ENCODE assay signal across 11 cellular contexts in the genomic region with DNA sequence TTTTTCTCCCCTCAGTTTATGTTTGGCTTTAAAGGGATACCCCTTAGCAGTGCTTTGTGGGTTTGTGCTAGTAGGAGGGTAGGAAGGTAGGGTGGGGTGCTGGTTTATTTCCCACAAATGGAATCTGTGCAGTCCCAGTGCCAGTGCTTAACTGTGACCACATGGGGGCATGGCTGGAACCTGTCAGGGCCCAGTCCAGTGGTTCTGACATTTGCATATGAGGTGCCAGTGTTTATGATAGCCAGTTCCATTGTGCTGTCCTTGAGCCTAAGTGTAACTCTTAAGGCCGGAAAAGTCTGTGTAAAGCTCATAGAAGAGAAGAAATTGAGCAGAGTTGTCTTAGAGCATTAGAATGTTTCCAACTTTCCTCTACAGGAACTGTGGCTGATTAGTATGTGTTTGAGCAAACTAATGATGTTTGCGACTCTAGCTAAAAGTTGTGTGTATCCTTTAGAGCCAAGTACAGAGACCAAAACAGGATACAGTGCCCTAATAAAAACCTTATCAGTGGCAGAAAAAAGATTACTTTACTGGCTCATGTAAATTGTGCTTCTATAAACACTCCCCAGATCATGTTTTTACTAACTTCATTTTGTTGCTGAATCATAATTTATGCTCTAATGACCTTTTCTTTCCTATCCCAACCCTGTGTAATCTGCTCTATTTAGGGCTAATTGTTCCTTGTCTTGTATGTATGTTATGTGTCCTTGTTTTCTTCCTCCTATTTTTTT. TPM values are rescaled to one million over a fixed set of nuclear protein-coding genes. Genes with fewer than 3 reads are reported as not detected.
DNase-seq lines count a peak whose midpoint lies in the region; ATAC-seq and TF ChIP-seq lines count a peak whose summit lies in the region.
"Had no signal": no experiment of that assay in that cellular context is flagged by ENCODE, and none has a peak within 500 bp of the region (broad histone marks: within the 10 kb centered on the region; RNA-seq: fewer than 3 reads in every experiment).

No MANE protein-coding gene starts in this region.

- H3K4me1 ChIP-seq in ACC112 (ENCODE audit: control insufficient read depth, insufficient read depth, low read length, unreplicated experiment): peaks cover 31% of the 10 kb centered on the region
- H3K4me1 ChIP-seq in lower lobe of right lung: peaks cover 23% of the 10 kb centered on the region

- peaks cover 2% of the 10 kb centered on the region for H3K27me3 Mint-ChIP-seq in activated CD4-positive, alpha-beta memory T cell treated with anti-CD3 and anti-CD28 coated beads, Interleukin-2, amount 10 ng/mL, durations not matched to agents 7 days and 5 days

- H3K27ac Mint-ChIP-seq in activated CD4-positive, alpha-beta memory T cell treated with anti-CD3 and anti-CD28 coated beads, Interleukin-2, amount 10 ng/mL, durations not matched to agents 7 days and 5 days: no peak overlapping the region

- TF ChIP-seq CTCF in LNCAP (IDR thresholded peaks at IDR 0.05) (peak; percentile 42; the same call in 1 of the 2 replicates), choroid plexus epithelial cell (conservative IDR thresholded peaks at IDR 0.05; ENCODE audit: low read depth, low read length) (peak; percentile 29), lower lobe of right lung (IDR thresholded peaks at IDR 0.05) (peak; percentile 27)

- peaks cover under 1% of the 10 kb centered on the region for H3K36me3 Mint-ChIP-seq in activated CD4-positive, alpha-beta memory T cell treated with anti-CD3 and anti-CD28 coated beads, Interleukin-2, amount 10 ng/mL, durations not matched to agents 7 days and 5 days (ENCODE audit: low read depth)

- no peak overlapping the region for H3K4me3 ChIP-seq in ACC112 (ENCODE audit: low read depth, low read length)
- H3K4me3 ChIP-seq in choroid plexus epithelial cell (ENCODE audit: low read depth, low read length): no peak overlapping the region
- no peak overlapping the region for H3K4me3 ChIP-seq in lower lobe of right lung

- H2AFZ ChIP-seq in ACC112 (ENCODE audit: low read length, unreplicated experiment): no peak overlapping the region

- POLR2A ChIA-PET in activated CD4-positive, alpha-beta memory T cell treated with anti-CD3 and anti-CD28 coated beads, Interleukin-2, amount 10 ng/mL, durations not matched to agents 7 days and 5 days (lab: Charles Lee): no interaction called here

- H3K4me1 Mint-ChIP-seq in activated CD4-positive, alpha-beta memory T cell treated with anti-CD3 and anti-CD28 coated beads, Interleukin-2, amount 10 ng/mL, durations not matched to agents 7 days and 5 days: peaks cover 9% of the 10 kb centered on the region

- DNase-seq in choroid plexus epithelial cell (ENCODE audit: low read depth) (no peak), lower lobe of right lung (no peak), NOMO-1 treated with DMSO at 0.1 percent for 48 hours (lab: John Stamatoyannopoulos, UW; ENCODE audit: unreplicated experiment) (no peak), MV-4-11 (lab: John Stamatoyannopoulos, UW) (no peak)
- DNase-seq in activated CD4-positive, alpha-beta memory T cell treated with anti-CD3 and anti-CD28 coated beads, Interleukin-2, amount 10 ng/mL, durations not matched to agents 7 days and 5 days: no peak
- DNase-seq: activated CD4-positive, alpha-beta T cell treated with anti-CD3 and anti-CD28 coated beads, Interleukin-2, amount 50 U/mL, for 48 hours; NCI-H524 had no signal

- peak in 1 of 2 donors; percentile 42 for ATAC-seq in lower lobe of right lung
- no peak for ATAC-seq in GM18873 (IDR thresholded peaks at IDR 0.05; ENCODE audit: low FRiP score, unreplicated experiment)

- H3K36me3 ChIP-seq in ACC112 (ENCODE audit: insufficient read depth, low read length): no peaks in the 10 kb centered on the region
- H3K36me3 ChIP-seq in lower lobe of right lung: no peaks in the 10 kb centered on the region

- H3K9me3 Mint-ChIP-seq in activated CD4-positive, alpha-beta memory T cell treated with anti-CD3 and anti-CD28 coated beads, Interleukin-2, amount 10 ng/mL, durations not matched to agents 7 days and 5 days: no peaks in the 10 kb centered on the region
- H3K9me3 Mint-ChIP-seq: central memory CD8-positive, alpha-beta T cell had no signal

- H3K79me2 ChIP-seq in ACC112 (ENCODE audit: control insufficient read depth, insufficient read depth, low read length, unreplicated experiment): peaks cover 23% of the 10 kb centered on the region

- no peaks in the 10 kb centered on the region for H3K9me3 ChIP-seq in lower lobe of right lung

- CTCF ChIA-PET in activated CD4-positive, alpha-beta memory T cell treated with anti-CD3 and anti-CD28 coated beads, Interleukin-2, amount 10 ng/mL, durations not matched to agents 7 days and 5 days (lab: Charles Lee): interaction anchor here (1.0 kb wide), 1 partner anchor 43 kb away, joined by 3 read pairs; no protein-coding TSS in a partner anchor

- H3K27me3 ChIP-seq in ACC112 (ENCODE audit: insufficient read depth, low read length) (no peaks in the 10 kb centered on the region), lower lobe of right lung (ENCODE audit: low read depth) (no peaks in the 10 kb centered on the region)

- H3K27ac ChIP-seq in ACC112 (ENCODE audit: low read depth, low read length): peak overlapping the region; percentile 26; the same call in 1 of the 2 replicates
- peak overlapping the region; percentile 16 for H3K27ac ChIP-seq in lower lobe of right lung

- H3K4me3 Mint-ChIP-seq in activated CD4-positive, alpha-beta memory T cell treated with anti-CD3 and anti-CD28 coated beads, Interleukin-2, amount 10 ng/mL, durations not matched to agents 7 days and 5 days: no peak overlapping the region

- intact Hi-C loops in lower lobe of right lung (cut with DNase I): no loop called here

RNA-seq across cellular contexts. Expression of gene DIXDC1, which starts 38.1 kb away (rescaled TPM):
- total RNA-seq in lower lobe of right lung: 13.2 TPM
- 1 to 10 TPM; 5.6 to 7.4 TPM for total RNA-seq in activated CD4-positive, alpha-beta memory T cell treated with anti-CD3 and anti-CD28 coated beads, Interleukin-2, amount 10 ng/mL, durations not matched to agents 7 days and 5 days

RNA-seq across cellular contexts. Expression of gene DLAT, which starts 50.0 kb away (rescaled TPM):
- 26.1 TPM for total RNA-seq in lower lobe of right lung
- total RNA-seq in activated CD4-positive, alpha-beta memory T cell treated with anti-CD3 and anti-CD28 coated beads, Interleukin-2, amount 10 ng/mL, durations not matched to agents 7 days and 5 days: 10 to 100 TPM; 26.2 to 26.7 TPM

RNA-seq across cellular contexts. Expression of gene C11orf52, which starts 56.5 kb away (rescaled TPM):
- 14.6 TPM for total RNA-seq in lower lobe of right lung
- not detected for total RNA-seq in activated CD4-positive, alpha-beta memory T cell treated with anti-CD3 and anti-CD28 coated beads, Interleukin-2, amount 10 ng/mL, durations not matched to agents 7 days and 5 days

Comparison
In these comparisons a context has a peak if more than half of its experiments do, and no peak if none do; other contexts are left out.
1. RNA of gene C11orf52, which starts 56.5 kb away (total RNA-seq): 14.6 TPM in lower lobe of right lung (single experiment); not detected in activated CD4-positive, alpha-beta memory T cell treated with anti-CD3 and anti-CD28 coated beads, Interleukin-2, amount 10 ng/mL, durations not matched to agents 7 days and 5 days; every median in the first group is over 10 times any median in the second.
2. Peak in every context shown above with its lines, with median percentiles within 50 percentile points of each other: CTCF ChIP-seq.